Comparison of ENCODE assay signal across 1 cellular context in the genomic region with DNA sequence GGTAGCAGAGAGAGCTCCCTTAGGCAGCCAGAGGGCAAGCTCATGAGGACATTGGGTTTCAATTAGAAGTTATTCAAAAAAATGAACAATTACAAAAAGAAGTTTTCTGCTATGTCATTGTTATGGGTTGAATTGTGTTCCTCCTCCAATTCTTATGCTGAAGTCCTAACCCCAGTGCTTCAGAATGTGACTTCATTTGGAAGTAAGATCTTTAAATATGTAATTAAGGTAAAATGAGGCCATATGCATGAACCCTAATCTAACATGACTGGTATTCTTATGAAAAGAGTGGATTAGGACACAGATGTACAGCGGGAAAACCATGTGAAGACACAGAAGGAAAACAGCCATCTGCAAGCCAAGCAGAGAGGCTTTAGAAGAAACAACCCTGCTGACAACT.
A peak's percentile ranks its signal among the peaks of the same experiment; 100 is the strongest.
TF ChIP-seq lines count a peak whose summit lies in the region.

No MANE protein-coding gene starts in this region.

TF ChIP-seq in GM23338, 12 proteins besides CTCF, POLR2A, EP300 and RAD21 (continued from another document):
- TF ChIP-seq, protein P1, sequence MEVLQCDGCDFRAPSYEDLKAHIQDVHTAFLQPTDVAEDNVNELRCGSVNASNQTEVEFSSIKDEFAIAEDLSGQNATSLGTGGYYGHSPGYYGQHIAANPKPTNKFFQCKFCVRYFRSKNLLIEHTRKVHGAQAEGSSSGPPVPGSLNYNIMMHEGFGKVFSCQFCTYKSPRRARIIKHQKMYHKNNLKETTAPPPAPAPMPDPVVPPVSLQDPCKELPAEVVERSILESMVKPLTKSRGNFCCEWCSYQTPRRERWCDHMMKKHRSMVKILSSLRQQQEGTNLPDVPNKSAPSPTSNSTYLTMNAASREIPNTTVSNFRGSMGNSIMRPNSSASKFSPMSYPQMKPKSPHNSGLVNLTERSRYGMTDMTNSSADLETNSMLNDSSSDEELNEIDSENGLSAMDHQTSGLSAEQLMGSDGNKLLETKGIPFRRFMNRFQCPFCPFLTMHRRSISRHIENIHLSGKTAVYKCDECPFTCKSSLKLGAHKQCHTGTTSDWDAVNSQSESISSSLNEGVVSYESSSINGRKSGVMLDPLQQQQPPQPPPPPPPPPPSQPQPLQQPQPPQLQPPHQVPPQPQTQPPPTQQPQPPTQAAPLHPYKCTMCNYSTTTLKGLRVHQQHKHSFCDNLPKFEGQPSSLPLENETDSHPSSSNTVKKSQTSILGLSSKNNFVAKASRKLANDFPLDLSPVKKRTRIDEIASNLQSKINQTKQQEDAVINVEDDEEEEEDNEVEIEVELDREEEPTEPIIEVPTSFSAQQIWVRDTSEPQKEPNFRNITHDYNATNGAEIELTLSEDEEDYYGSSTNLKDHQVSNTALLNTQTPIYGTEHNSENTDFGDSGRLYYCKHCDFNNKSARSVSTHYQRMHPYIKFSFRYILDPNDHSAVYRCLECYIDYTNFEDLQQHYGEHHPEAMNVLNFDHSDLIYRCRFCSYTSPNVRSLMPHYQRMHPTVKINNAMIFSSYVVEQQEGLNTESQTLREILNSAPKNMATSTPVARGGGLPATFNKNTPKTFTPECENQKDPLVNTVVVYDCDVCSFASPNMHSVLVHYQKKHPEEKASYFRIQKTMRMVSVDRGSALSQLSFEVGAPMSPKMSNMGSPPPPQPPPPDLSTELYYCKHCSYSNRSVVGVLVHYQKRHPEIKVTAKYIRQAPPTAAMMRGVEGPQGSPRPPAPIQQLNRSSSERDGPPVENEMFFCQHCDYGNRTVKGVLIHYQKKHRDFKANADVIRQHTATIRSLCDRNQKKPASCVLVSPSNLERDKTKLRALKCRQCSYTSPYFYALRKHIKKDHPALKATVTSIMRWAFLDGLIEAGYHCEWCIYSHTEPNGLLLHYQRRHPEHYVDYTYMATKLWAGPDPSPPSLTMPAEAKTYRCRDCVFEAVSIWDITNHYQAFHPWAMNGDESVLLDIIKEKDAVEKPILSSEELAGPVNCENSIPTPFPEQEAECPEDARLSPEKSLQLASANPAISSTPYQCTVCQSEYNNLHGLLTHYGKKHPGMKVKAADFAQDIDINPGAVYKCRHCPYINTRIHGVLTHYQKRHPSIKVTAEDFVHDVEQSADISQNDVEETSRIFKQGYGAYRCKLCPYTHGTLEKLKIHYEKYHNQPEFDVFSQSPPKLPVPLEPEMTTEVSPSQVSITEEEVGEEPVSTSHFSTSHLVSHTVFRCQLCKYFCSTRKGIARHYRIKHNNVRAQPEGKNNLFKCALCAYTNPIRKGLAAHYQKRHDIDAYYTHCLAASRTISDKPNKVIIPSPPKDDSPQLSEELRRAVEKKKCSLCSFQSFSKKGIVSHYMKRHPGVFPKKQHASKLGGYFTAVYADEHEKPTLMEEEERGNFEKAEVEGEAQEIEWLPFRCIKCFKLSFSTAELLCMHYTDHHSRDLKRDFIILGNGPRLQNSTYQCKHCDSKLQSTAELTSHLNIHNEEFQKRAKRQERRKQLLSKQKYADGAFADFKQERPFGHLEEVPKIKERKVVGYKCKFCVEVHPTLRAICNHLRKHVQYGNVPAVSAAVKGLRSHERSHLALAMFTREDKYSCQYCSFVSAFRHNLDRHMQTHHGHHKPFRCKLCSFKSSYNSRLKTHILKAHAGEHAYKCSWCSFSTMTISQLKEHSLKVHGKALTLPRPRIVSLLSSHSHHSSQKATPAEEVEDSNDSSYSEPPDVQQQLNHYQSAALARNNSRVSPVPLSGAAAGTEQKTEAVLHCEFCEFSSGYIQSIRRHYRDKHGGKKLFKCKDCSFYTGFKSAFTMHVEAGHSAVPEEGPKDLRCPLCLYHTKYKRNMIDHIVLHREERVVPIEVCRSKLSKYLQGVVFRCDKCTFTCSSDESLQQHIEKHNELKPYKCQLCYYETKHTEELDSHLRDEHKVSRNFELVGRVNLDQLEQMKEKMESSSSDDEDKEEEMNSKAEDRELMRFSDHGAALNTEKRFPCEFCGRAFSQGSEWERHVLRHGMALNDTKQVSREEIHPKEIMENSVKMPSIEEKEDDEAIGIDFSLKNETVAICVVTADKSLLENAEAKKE (CRISPR knock-in tag; IDR thresholded peaks at IDR 0.05), result 0 out of 2 replicates have a peak, but pooled peaks have one; percentile 10
